In genomic region chr10:83816942-83817341, GRCh38 we compare ENCODE assay signal across 25 cellular contexts.
DNase-seq lines count a peak whose midpoint lies in the region; ATAC-seq, FAIRE-seq and TF ChIP-seq lines count a peak whose summit lies in the region.
"Had no signal": no experiment of that assay in that cellular context is flagged by ENCODE, and none has a peak within 500 bp of the region (broad histone marks: within the 10 kb centered on the region; RNA-seq: fewer than 3 reads in every experiment).

No MANE protein-coding gene starts in this region.

- no peak overlapping the region for H2BK120ac ChIP-seq in H1 (replicated peaks; ENCODE audit: low read depth, low read length)

- H3K27me3 ChIP-seq in H1 (replicated peaks in 1 of 4; ENCODE audit: control insufficient read depth in 3 of 4, extremely low read depth in 1 of 4, insufficient read depth in 3 of 4, low read length in 3 of 4) (no peaks in the 10 kb centered on the region), osteoblast (ENCODE audit: insufficient read depth, low read length) (no peaks in the 10 kb centered on the region)
- H3K27me3 ChIP-seq: adrenal gland, uterus had no signal

- no peak overlapping the region for H2BK12ac ChIP-seq in H1 (ENCODE audit: low read depth, low read length)

- no peak overlapping the region for H3K9ac ChIP-seq in H1 (replicated peaks in 1 of 4; ENCODE audit: extremely low read depth in 1 of 4, low read depth in 3 of 4, low read length in 3 of 4)

- H3K4ac ChIP-seq in H1 (replicated peaks; ENCODE audit: insufficient read length, low read depth, low read length) = no peak overlapping the region

- no peak overlapping the region for H3K23ac ChIP-seq in H1 (ENCODE audit: insufficient read length)

- H3K18ac ChIP-seq in H1 (ENCODE audit: extremely low read depth, low read length) = no peak overlapping the region

- POLR2A ChIA-PET in H1 (lab: Charles Lee; ENCODE audit: partially characterized antibody) = no interaction called here

- H3K4me3 ChIP-seq in H1 (ENCODE audit: extremely low read depth in 1 of 4, insufficient read depth in 2 of 4, low read depth in 3 of 4, low read length in 4 of 4) = no peak overlapping the region
- no peak overlapping the region for H3K4me3 ChIP-seq in osteoblast (ENCODE audit: insufficient read depth, low read length)
- H3K4me3 ChIP-seq: adrenal gland, coronary artery, K562, SK-N-MC, uterus had no signal

- BruUV-seq in Calu3 (replicated peaks; lab: Mats Ljungman, UMichigan) = no TSS peak

- no peak overlapping the region for H2BK5ac ChIP-seq in H1 (ENCODE audit: low read depth, low read length)

- no peaks in the 10 kb centered on the region for H3K9me3 ChIP-seq in H1 (ENCODE audit: insufficient read depth in 2 of 2, low read depth in 1 of 2, low read length in 1 of 2)
- H3K9me3 ChIP-seq in osteoblast (ENCODE audit: low read depth, low read length) = no peaks in the 10 kb centered on the region
- H3K9me3 ChIP-seq: adrenal gland, uterus had no signal

- H3K4me2 ChIP-seq in H1 (ENCODE audit: insufficient read depth in 1 of 2, low read depth in 2 of 2, low read length in 2 of 2) = no peak overlapping the region
- H3K4me2 ChIP-seq in osteoblast (ENCODE audit: insufficient read depth, low read length) = no peak overlapping the region

- no peak overlapping the region for H3K56ac ChIP-seq in H1 (replicated peaks; ENCODE audit: insufficient read length, low read depth, low read length)

- H3K27ac Mint-ChIP-seq in Calu3 (ENCODE audit: unreplicated experiment) = no peak overlapping the region
- H3K27ac Mint-ChIP-seq: activated B cell treated with CpG ODN at 0.5 μM for 24 hours; activated CD4-positive, alpha-beta memory T cell treated with anti-CD3 and anti-CD28 coated beads for 36 hours; naive thymus-derived CD4-positive, alpha-beta T cell had no signal

- TF ChIP-seq POLR2A in H1 (IDR thresholded peaks at IDR 0.05; ENCODE audit: control extremely low read depth in 1 of 2, low read depth in 2 of 2, low read length in 2 of 2) = no peak

- no peak overlapping the region for H2BK15ac ChIP-seq in H1 (ENCODE audit: low read length)

- FAIRE-seq in H1 (lab: Jason Lieb, UNC) = no peak
- FAIRE-seq: K562 had no signal

- DNase-seq in NCI-H748 (lab: John Stamatoyannopoulos, UW; ENCODE audit: unreplicated experiment) (peak; percentile 2), NCI-H748 treated with DMSO at 0.1 percent for 48 hours (lab: John Stamatoyannopoulos, UW) (no peak), H1 (ENCODE audit: low read depth in 1 of 2, low spot score in 2 of 2) (no peak), globus pallidus (ENCODE audit: low spot score) (no peak), Calu3 (no peak), osteoblast (ENCODE audit: insufficient read length, low spot score, missing footprints) (no peak)
- DNase-seq: activated B cell treated with CpG ODN at 0.5 μM for 24 hours; activated CD4-positive, alpha-beta memory T cell treated with anti-CD3 and anti-CD28 coated beads for 36 hours; activated gamma-delta T cell treated with Interleukin-2 at 50 U/mL for 16 hours; adrenal gland; AML-193; DND-41; head of caudate nucleus; MV-4-11; naive thymus-derived CD4-positive, alpha-beta T cell; NCI-H2029 treated with DMSO at 0.1 percent for 48 hours; right cardiac atrium; stimulated activated CD8-positive, alpha-beta memory T cell treated with anti-CD3 and anti-CD28 coated beads, Interleukin-4, amount 100 ng/mL, for 48 hours; uterus had no signal

- no peaks in the 10 kb centered on the region for H3K4me1 Mint-ChIP-seq in Calu3 (ENCODE audit: low read depth, unreplicated experiment)
- H3K4me1 Mint-ChIP-seq: activated B cell treated with CpG ODN at 0.5 μM for 24 hours; naive thymus-derived CD4-positive, alpha-beta T cell had no signal

- intact Hi-C loops in Calu3 (cut with micrococcal nuclease; ENCODE audit: unreplicated experiment) = no loop called here

- H2AK5ac ChIP-seq in H1 (ENCODE audit: low read depth, low read length) = no peak overlapping the region

- H3K9me3 Mint-ChIP-seq in Calu3 (ENCODE audit: low read depth, unreplicated experiment) = peaks cover 9% of the 10 kb centered on the region
- H3K9me3 Mint-ChIP-seq: activated B cell treated with CpG ODN at 0.5 μM for 24 hours; activated CD4-positive, alpha-beta memory T cell treated with anti-CD3 and anti-CD28 coated beads for 36 hours had no signal

- H3K4me3 Mint-ChIP-seq in Calu3 (ENCODE audit: low read depth, unreplicated experiment) = no peak overlapping the region
- H3K4me3 Mint-ChIP-seq: activated B cell treated with CpG ODN at 0.5 μM for 24 hours; activated CD4-positive, alpha-beta memory T cell treated with anti-CD3 and anti-CD28 coated beads for 36 hours; naive thymus-derived CD4-positive, alpha-beta T cell had no signal

- H3K79me1 ChIP-seq in H1 (ENCODE audit: low read depth, low read length) = no peaks in the 10 kb centered on the region

- no peak for TF ChIP-seq RAD21 in H1 (IDR thresholded peaks at IDR 0.05 in 1 of 2, conservative IDR thresholded peaks at IDR 0.05 in 1 of 2; ENCODE audit: low read depth in 2 of 2, low read length in 2 of 2)

- no peak overlapping the region for H4K8ac ChIP-seq in H1 (ENCODE audit: extremely low read depth, insufficient read depth, low read length)

- H3K4me1 ChIP-seq in H1 (replicated peaks in 1 of 4; ENCODE audit: control insufficient read depth in 3 of 4, insufficient read depth in 4 of 4, low read length in 3 of 4) (peaks cover 0 to 2% (median 0%) of the 10 kb centered on the region in 4 experiments; a peak in 1 of 7 replicates), osteoblast (ENCODE audit: insufficient read depth, low read length) (no peaks in the 10 kb centered on the region)
- H3K4me1 ChIP-seq: adrenal gland, uterus had no signal

- ATAC-seq in GM21423 (IDR thresholded peaks at IDR 0.05; ENCODE audit: unreplicated experiment) (peak; percentile 82), HG03175 (IDR thresholded peaks at IDR 0.05; ENCODE audit: unreplicated experiment) (peak; percentile 61)
- ATAC-seq: K562; naive thymus-derived CD4-positive, alpha-beta T cell; right cardiac atrium had no signal

- H4K20me1 ChIP-seq in H1 (replicated peaks in 1 of 2; ENCODE audit: control insufficient read depth in 1 of 2, insufficient read depth in 2 of 2, low read length in 2 of 2) = no peaks in the 10 kb centered on the region
- H4K20me1 ChIP-seq in osteoblast (ENCODE audit: insufficient read depth, low read length) = no peaks in the 10 kb centered on the region

- no peak overlapping the region for H4K5ac ChIP-seq in H1 (ENCODE audit: insufficient read length, low read depth, low read length)

- H3K27ac ChIP-seq in H1 (ENCODE audit: low read depth, low read length) (no peak overlapping the region), osteoblast (ENCODE audit: low read depth, low read length) (no peak overlapping the region)
- H3K27ac ChIP-seq: 22Rv1, adrenal gland, coronary artery, SK-N-MC, uterus had no signal

- peak overlapping the region; percentile 44 for H4K91ac ChIP-seq in H1 (replicated peaks; ENCODE audit: insufficient read length, low read length)

- no peaks in the 10 kb centered on the region for H3K79me2 ChIP-seq in H1 (ENCODE audit: control insufficient read depth in 1 of 2, insufficient read depth in 2 of 2, low read length in 2 of 2)
- H3K79me2 ChIP-seq in osteoblast (ENCODE audit: insufficient read depth, low read length) = no peaks in the 10 kb centered on the region

- H3K27me3 Mint-ChIP-seq in Calu3 (ENCODE audit: unreplicated experiment) = no peaks in the 10 kb centered on the region
- H3K27me3 Mint-ChIP-seq: activated B cell treated with CpG ODN at 0.5 μM for 24 hours; activated CD4-positive, alpha-beta memory T cell treated with anti-CD3 and anti-CD28 coated beads for 36 hours; naive thymus-derived CD4-positive, alpha-beta T cell had no signal

- H3K23me2 ChIP-seq in H1 (ENCODE audit: low read depth, low read length) = no peaks in the 10 kb centered on the region; the same call in 1 of the 2 replicates

- TF ChIP-seq EP300 in H1 (IDR thresholded peaks at IDR 0.05; ENCODE audit: borderline replicate concordance in 1 of 2, low read depth in 2 of 2, low read length in 2 of 2) = no peak

- H3K14ac ChIP-seq in H1 (ENCODE audit: insufficient read length) = no peak overlapping the region

- H3K36me3 ChIP-seq in H1 (ENCODE audit: control insufficient read depth in 2 of 4, insufficient read depth in 4 of 4, low read length in 3 of 4) (no peaks in the 10 kb centered on the region), osteoblast (ENCODE audit: insufficient read depth, low read length) (no peaks in the 10 kb centered on the region)
- H3K36me3 ChIP-seq: adrenal gland, uterus had no signal

- no peak overlapping the region for H2BK20ac ChIP-seq in H1 (ENCODE audit: low read length)

- WGBS in H1 (ENCODE audit: extremely low coverage in 1 of 2, insufficient coverage in 1 of 2, insufficient read length in 1 of 2, insufficient replicate concordance in 2 of 2, low coverage in 1 of 2, low lambda C conversion rate in 2 of 2, missing lambda C conversion rate in 1 of 2), 2 experiments = 46% methylated on average over 2 of the region's 2 CpGs; no CpG with 5 or more reads in 1 of the 2 experiments

- TF ChIP-seq CTCF in H1 (IDR thresholded peaks at IDR 0.05; ENCODE audit: control extremely low read depth in 1 of 3, insufficient read depth in 1 of 3, low read depth in 1 of 3, low read length in 3 of 3) (no peak), Calu3 (IDR thresholded peaks at IDR 0.05; ENCODE audit: unreplicated experiment) (no peak), osteoblast (IDR thresholded peaks at IDR 0.05; ENCODE audit: extremely low read depth, low read depth, low read length) (no peak)

- H3K36me3 Mint-ChIP-seq in Calu3 (ENCODE audit: insufficient read depth, unreplicated experiment) = no peaks in the 10 kb centered on the region
- H3K36me3 Mint-ChIP-seq: activated CD4-positive, alpha-beta memory T cell treated with anti-CD3 and anti-CD28 coated beads for 36 hours; naive thymus-derived CD4-positive, alpha-beta T cell had no signal

- CTCF ChIA-PET in H1 (lab: Charles Lee; ENCODE audit: partially characterized antibody) (no interaction called here), Calu3 (lab: Charles Lee) (no interaction called here)

- H2AFZ ChIP-seq in H1 (ENCODE audit: low read length) (no peak overlapping the region), osteoblast (ENCODE audit: low read length) (no peak overlapping the region)

TF ChIP-seq in H1, 55 proteins besides CTCF, POLR2A, EP300 and RAD21 (continues in another document):
- TF ChIP-seq CHD1 (IDR thresholded peaks at IDR 0.05; ENCODE audit: low read depth, low read length) = no peak
- TF ChIP-seq YY1 (IDR thresholded peaks at IDR 0.05; ENCODE audit: low read depth, low read length) = no peak
- no peak for TF ChIP-seq CREB1 (IDR thresholded peaks at IDR 0.05)
- TF ChIP-seq POLR2AphosphoS5 (IDR thresholded peaks at IDR 0.05; ENCODE audit: low read depth, low read length) = no peak
- TF ChIP-seq SIRT6 (IDR thresholded peaks at IDR 0.05; ENCODE audit: low read length) = no peak
- no peak for TF ChIP-seq SIN3A (conservative IDR thresholded peaks at IDR 0.05 in 1 of 2, IDR thresholded peaks at IDR 0.05 in 1 of 2; ENCODE audit: low read depth in 1 of 2, low read length in 2 of 2)
- TF ChIP-seq CEBPB (IDR thresholded peaks at IDR 0.05; ENCODE audit: low read depth, low read length) = no peak
- no peak for TF ChIP-seq CTBP2 (IDR thresholded peaks at IDR 0.05; ENCODE audit: borderline replicate concordance, insufficient read depth, insufficient read length, low read length)
- no peak for TF ChIP-seq CBX8 (IDR thresholded peaks at IDR 0.05; ENCODE audit: borderline replicate concordance, low read depth, low read length)
